Comparison of ENCODE assay signal across 1 cellular context in the genomic region with DNA sequence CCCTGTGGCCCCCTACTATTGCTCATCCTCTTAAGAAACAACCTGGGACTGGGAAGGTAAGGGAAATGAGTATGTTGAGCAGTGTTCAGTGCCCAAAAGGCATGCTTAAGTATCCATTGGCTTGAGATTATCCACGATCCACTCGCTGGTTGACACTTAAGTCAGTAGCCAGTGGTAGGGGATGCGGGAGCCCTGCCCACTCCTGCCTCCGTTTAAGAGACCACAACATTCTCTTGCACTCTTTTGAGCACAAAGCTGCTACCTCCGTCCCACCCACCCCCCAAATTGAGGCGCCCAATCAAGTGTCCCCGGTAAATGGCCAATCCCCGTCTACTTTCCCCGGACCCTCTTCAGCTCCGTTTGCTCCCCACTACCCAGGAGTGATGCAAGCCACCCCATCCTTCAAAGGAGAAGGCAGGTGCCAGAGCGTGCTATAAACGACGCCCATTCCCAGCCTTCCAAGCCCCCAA.
TF ChIP-seq lines count a peak whose summit lies in the region.

No MANE protein-coding gene starts in this region.

TF ChIP-seq in GM23338, 12 proteins besides CTCF, POLR2A, EP300 and RAD21 (continued from another document):
- TF ChIP-seq, protein P1, sequence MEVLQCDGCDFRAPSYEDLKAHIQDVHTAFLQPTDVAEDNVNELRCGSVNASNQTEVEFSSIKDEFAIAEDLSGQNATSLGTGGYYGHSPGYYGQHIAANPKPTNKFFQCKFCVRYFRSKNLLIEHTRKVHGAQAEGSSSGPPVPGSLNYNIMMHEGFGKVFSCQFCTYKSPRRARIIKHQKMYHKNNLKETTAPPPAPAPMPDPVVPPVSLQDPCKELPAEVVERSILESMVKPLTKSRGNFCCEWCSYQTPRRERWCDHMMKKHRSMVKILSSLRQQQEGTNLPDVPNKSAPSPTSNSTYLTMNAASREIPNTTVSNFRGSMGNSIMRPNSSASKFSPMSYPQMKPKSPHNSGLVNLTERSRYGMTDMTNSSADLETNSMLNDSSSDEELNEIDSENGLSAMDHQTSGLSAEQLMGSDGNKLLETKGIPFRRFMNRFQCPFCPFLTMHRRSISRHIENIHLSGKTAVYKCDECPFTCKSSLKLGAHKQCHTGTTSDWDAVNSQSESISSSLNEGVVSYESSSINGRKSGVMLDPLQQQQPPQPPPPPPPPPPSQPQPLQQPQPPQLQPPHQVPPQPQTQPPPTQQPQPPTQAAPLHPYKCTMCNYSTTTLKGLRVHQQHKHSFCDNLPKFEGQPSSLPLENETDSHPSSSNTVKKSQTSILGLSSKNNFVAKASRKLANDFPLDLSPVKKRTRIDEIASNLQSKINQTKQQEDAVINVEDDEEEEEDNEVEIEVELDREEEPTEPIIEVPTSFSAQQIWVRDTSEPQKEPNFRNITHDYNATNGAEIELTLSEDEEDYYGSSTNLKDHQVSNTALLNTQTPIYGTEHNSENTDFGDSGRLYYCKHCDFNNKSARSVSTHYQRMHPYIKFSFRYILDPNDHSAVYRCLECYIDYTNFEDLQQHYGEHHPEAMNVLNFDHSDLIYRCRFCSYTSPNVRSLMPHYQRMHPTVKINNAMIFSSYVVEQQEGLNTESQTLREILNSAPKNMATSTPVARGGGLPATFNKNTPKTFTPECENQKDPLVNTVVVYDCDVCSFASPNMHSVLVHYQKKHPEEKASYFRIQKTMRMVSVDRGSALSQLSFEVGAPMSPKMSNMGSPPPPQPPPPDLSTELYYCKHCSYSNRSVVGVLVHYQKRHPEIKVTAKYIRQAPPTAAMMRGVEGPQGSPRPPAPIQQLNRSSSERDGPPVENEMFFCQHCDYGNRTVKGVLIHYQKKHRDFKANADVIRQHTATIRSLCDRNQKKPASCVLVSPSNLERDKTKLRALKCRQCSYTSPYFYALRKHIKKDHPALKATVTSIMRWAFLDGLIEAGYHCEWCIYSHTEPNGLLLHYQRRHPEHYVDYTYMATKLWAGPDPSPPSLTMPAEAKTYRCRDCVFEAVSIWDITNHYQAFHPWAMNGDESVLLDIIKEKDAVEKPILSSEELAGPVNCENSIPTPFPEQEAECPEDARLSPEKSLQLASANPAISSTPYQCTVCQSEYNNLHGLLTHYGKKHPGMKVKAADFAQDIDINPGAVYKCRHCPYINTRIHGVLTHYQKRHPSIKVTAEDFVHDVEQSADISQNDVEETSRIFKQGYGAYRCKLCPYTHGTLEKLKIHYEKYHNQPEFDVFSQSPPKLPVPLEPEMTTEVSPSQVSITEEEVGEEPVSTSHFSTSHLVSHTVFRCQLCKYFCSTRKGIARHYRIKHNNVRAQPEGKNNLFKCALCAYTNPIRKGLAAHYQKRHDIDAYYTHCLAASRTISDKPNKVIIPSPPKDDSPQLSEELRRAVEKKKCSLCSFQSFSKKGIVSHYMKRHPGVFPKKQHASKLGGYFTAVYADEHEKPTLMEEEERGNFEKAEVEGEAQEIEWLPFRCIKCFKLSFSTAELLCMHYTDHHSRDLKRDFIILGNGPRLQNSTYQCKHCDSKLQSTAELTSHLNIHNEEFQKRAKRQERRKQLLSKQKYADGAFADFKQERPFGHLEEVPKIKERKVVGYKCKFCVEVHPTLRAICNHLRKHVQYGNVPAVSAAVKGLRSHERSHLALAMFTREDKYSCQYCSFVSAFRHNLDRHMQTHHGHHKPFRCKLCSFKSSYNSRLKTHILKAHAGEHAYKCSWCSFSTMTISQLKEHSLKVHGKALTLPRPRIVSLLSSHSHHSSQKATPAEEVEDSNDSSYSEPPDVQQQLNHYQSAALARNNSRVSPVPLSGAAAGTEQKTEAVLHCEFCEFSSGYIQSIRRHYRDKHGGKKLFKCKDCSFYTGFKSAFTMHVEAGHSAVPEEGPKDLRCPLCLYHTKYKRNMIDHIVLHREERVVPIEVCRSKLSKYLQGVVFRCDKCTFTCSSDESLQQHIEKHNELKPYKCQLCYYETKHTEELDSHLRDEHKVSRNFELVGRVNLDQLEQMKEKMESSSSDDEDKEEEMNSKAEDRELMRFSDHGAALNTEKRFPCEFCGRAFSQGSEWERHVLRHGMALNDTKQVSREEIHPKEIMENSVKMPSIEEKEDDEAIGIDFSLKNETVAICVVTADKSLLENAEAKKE (CRISPR knock-in tag; IDR thresholded peaks at IDR 0.05): no peak
- TF ChIP-seq ZNF331 (CRISPR knock-in tag; IDR thresholded peaks at IDR 0.05; ENCODE audit: low read depth): no peak
- TF ChIP-seq POLR2AphosphoS5 (IDR thresholded peaks at IDR 0.05; ENCODE audit: low read depth): no peak
- TF ChIP-seq, protein P2, sequence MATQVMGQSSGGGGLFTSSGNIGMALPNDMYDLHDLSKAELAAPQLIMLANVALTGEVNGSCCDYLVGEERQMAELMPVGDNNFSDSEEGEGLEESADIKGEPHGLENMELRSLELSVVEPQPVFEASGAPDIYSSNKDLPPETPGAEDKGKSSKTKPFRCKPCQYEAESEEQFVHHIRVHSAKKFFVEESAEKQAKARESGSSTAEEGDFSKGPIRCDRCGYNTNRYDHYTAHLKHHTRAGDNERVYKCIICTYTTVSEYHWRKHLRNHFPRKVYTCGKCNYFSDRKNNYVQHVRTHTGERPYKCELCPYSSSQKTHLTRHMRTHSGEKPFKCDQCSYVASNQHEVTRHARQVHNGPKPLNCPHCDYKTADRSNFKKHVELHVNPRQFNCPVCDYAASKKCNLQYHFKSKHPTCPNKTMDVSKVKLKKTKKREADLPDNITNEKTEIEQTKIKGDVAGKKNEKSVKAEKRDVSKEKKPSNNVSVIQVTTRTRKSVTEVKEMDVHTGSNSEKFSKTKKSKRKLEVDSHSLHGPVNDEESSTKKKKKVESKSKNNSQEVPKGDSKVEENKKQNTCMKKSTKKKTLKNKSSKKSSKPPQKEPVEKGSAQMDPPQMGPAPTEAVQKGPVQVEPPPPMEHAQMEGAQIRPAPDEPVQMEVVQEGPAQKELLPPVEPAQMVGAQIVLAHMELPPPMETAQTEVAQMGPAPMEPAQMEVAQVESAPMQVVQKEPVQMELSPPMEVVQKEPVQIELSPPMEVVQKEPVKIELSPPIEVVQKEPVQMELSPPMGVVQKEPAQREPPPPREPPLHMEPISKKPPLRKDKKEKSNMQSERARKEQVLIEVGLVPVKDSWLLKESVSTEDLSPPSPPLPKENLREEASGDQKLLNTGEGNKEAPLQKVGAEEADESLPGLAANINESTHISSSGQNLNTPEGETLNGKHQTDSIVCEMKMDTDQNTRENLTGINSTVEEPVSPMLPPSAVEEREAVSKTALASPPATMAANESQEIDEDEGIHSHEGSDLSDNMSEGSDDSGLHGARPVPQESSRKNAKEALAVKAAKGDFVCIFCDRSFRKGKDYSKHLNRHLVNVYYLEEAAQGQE (IDR thresholded peaks at IDR 0.05; ENCODE audit: unreplicated experiment): no peak
- TF ChIP-seq EZH2 (IDR thresholded peaks at IDR 0.05; ENCODE audit: low read depth, unreplicated experiment): no peak
